11 cellular contexts compared by ENCODE assay signal in the genomic region with DNA sequence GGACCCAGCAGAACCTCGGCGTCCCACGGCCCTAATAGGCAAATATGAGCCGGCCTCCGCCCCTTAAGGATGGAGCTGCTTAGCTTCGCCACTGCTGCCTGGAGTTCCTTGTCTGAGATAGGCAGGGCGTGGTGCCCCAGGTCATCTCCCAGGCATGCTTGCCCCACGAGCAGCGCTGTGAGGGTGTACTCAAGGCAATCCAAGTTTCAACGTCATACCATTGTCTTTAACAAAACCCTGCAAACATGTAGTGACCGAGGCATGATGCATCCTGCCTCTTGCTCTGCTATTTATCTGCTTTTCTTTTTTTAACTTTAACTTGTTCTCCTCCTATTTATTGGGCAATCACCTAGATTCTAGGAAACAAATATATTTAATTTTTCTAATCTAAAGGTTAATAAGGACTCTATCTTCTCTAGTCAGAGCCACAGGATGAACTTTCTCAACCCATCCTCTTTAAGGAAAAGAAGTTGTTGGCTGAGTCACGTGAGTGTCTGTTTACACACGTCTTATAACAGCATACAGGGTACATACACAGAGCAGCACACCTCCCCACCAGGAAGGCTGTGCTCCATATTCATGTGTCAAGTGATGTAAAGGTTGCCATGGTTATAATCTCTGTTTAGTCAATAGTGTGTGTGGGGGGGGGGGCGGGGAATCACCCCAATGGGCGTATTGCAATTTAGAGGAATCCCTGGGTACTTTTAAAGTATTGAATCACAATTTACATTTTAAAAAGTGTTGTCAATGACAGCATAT. TPM values are rescaled to one million over a fixed set of nuclear protein-coding genes. Genes with fewer than 3 reads are reported as not detected.
A peak's percentile ranks its signal among the peaks of the same experiment; 100 is the strongest.
DNase-seq lines count a peak whose midpoint lies in the region; ATAC-seq and TF ChIP-seq lines count a peak whose summit lies in the region.
"Had no signal": no experiment of that assay in that cellular context is flagged by ENCODE, and none has a peak within 500 bp of the region (broad histone marks: within the 10 kb centered on the region; RNA-seq: fewer than 3 reads in every experiment).

No MANE protein-coding gene starts in this region.

- H3K27ac ChIP-seq in HCT116 (ENCODE audit: low read depth, low read length) (no peak overlapping the region), fibroblast of lung (ENCODE audit: insufficient read depth, low read length) (peak overlapping the region; percentile 91)
- H3K27ac ChIP-seq: neutrophil had no signal

- no peak overlapping the region for H3K4me3 Mint-ChIP-seq in stimulated activated memory B cell treated with anti-CD40 and anti-IgM and Interleukin-4, amounts not matched to agents 10 μg/mL and 1 μg/mL and 100 μg/mL, for 72 hours
- H3K4me3 Mint-ChIP-seq: activated CD4-positive, alpha-beta memory T cell treated with anti-CD3 and anti-CD28 coated beads, Interleukin-2, amount 10 ng/mL, durations not matched to agents 7 days and 5 days had no signal

- H3K27me3 ChIP-seq in HCT116 (ENCODE audit: insufficient read depth, low read length) (no peaks in the 10 kb centered on the region), fibroblast of lung (ENCODE audit: control insufficient read depth, insufficient read depth, low read length) (no peaks in the 10 kb centered on the region), BE2C (no peaks in the 10 kb centered on the region)
- H3K27me3 ChIP-seq: neutrophil had no signal

- H3K79me2 ChIP-seq in HCT116 (ENCODE audit: insufficient read depth, low read length) (no peaks in the 10 kb centered on the region), fibroblast of lung (ENCODE audit: control insufficient read depth, insufficient read depth, low read length) (no peaks in the 10 kb centered on the region)

- H3K4me3 ChIP-seq in HCT116 (replicated peaks in 1 of 2; ENCODE audit: low read depth in 1 of 2, low read length in 2 of 2) = peak overlapping the region; percentile 31 to 52
- H3K4me3 ChIP-seq in fibroblast of lung (replicated peaks in 1 of 4; ENCODE audit: control extremely low read depth in 1 of 4, insufficient read depth in 1 of 4, low read depth in 3 of 4, low read length in 4 of 4) = no peak overlapping the region
- no peak overlapping the region for H3K4me3 ChIP-seq in BE2C (ENCODE audit: low read depth, low read length)

- H4K20me1 ChIP-seq in HCT116 (ENCODE audit: insufficient read depth) (no peaks in the 10 kb centered on the region), fibroblast of lung (ENCODE audit: control insufficient read depth, extremely low read depth, insufficient read depth, low read length) (no peaks in the 10 kb centered on the region)

- no peaks in the 10 kb centered on the region for H3K9me3 ChIP-seq in HCT116 (ENCODE audit: control insufficient read depth in 1 of 2, insufficient read depth in 1 of 2, low read depth in 1 of 2, low read length in 2 of 2)
- H3K9me3 ChIP-seq in fibroblast of lung (ENCODE audit: control insufficient read depth, insufficient read depth, low read depth, low read length) = no peaks in the 10 kb centered on the region
- no peaks in the 10 kb centered on the region for H3K9me3 ChIP-seq in BE2C
- H3K9me3 ChIP-seq: neutrophil had no signal

- POLR2A ChIA-PET in HCT116 (lab: Charles Lee) = interaction anchor here (1.1 kb wide), 1 partner anchor 147 kb away, joined by 3 read pairs; no protein-coding TSS in a partner anchor

- H3K4me2 ChIP-seq in HCT116 (ENCODE audit: low read length) = peak overlapping the region; percentile 82
- H3K4me2 ChIP-seq in fibroblast of lung (ENCODE audit: extremely low read depth, insufficient read depth, low read length) = peak overlapping the region; percentile 21

- no peak overlapping the region for H3K27ac Mint-ChIP-seq in stimulated activated memory B cell treated with anti-CD40 and anti-IgM and Interleukin-4, amounts not matched to agents 10 μg/mL and 1 μg/mL and 100 μg/mL, for 72 hours
- H3K27ac Mint-ChIP-seq: activated CD4-positive, alpha-beta memory T cell treated with anti-CD3 and anti-CD28 coated beads, Interleukin-2, amount 10 ng/mL, durations not matched to agents 7 days and 5 days had no signal

- H3K9me2 ChIP-seq in HCT116 (ENCODE audit: insufficient read depth) = no peaks in the 10 kb centered on the region

- TF ChIP-seq POLR2A in HCT116 (IDR thresholded peaks at IDR 0.05; ENCODE audit: borderline replicate concordance, extremely low read depth, insufficient read depth, insufficient read length) = no peak

- DNase-seq in HCT116 (ENCODE audit: low read depth, low spot score) (peak; percentile 55), RKO (ENCODE audit: low spot score) (peak; percentile 51), fibroblast of lung (ENCODE audit: low read depth in 2 of 2) (peak; percentile 93 to 95), renal cortical epithelial cell (ENCODE audit: low read depth) (peak; percentile 83), BE2C (no peak), iPS-NIHi11 (ENCODE audit: low spot score) (no peak), NCI-H2081 (lab: John Stamatoyannopoulos, UW) (no peak)
- DNase-seq: activated CD4-positive, alpha-beta memory T cell treated with anti-CD3 and anti-CD28 coated beads, Interleukin-2, amount 10 ng/mL, durations not matched to agents 7 days and 5 days; NCI-H446 treated with DMSO at 0.1 percent for 48 hours had no signal

- H3K36me3 ChIP-seq in HCT116 (ENCODE audit: control insufficient read depth in 1 of 2, insufficient read depth in 2 of 2, low read length in 2 of 2) (no peaks in the 10 kb centered on the region), fibroblast of lung (ENCODE audit: control insufficient read depth, insufficient read depth, low read length) (no peaks in the 10 kb centered on the region), BE2C (no peaks in the 10 kb centered on the region)
- H3K36me3 ChIP-seq: neutrophil had no signal

- peak; percentile 69 for ATAC-seq in HCT116
- no peak for ATAC-seq in stimulated activated memory B cell treated with anti-CD40 and anti-IgM and Interleukin-4, amounts not matched to agents 10 μg/mL and 1 μg/mL and 100 μg/mL, for 72 hours

- intact Hi-C loops in HCT116 (cut with micrococcal nuclease) = no loop called here

- H3K4me1 Mint-ChIP-seq in stimulated activated memory B cell treated with anti-CD40 and anti-IgM and Interleukin-4, amounts not matched to agents 10 μg/mL and 1 μg/mL and 100 μg/mL, for 72 hours = peaks cover 13% of the 10 kb centered on the region

- TF ChIP-seq CTCF in HCT116 (IDR thresholded peaks at IDR 0.05 in 2 of 3, conservative IDR thresholded peaks at IDR 0.05 in 1 of 3; ENCODE audit: borderline replicate concordance in 1 of 3, insufficient read depth in 1 of 3, low read depth in 2 of 3, low read length in 2 of 3) (no peak), fibroblast of lung (conservative IDR thresholded peaks at IDR 0.05 in 1 of 2, IDR thresholded peaks at IDR 0.05 in 1 of 2; ENCODE audit: low read depth in 1 of 2, low read length in 2 of 2) (no peak), BE2C (IDR thresholded peaks at IDR 0.05; ENCODE audit: low read depth, low read length) (no peak)

- peaks cover 52% of the 10 kb centered on the region for H3K27me3 Mint-ChIP-seq in stimulated activated memory B cell treated with anti-CD40 and anti-IgM and Interleukin-4, amounts not matched to agents 10 μg/mL and 1 μg/mL and 100 μg/mL, for 72 hours

- BruUV-seq in HCT116 (replicated peaks; lab: Mats Ljungman, UMichigan) = no TSS peak

- H2AFZ ChIP-seq in HCT116 (ENCODE audit: low read depth, low read length, poor library complexity, severe bottlenecking) (peak overlapping the region; percentile 81), fibroblast of lung (ENCODE audit: low read length) (no peak overlapping the region)

- no peaks in the 10 kb centered on the region for H3K36me3 Mint-ChIP-seq in stimulated activated memory B cell treated with anti-CD40 and anti-IgM and Interleukin-4, amounts not matched to agents 10 μg/mL and 1 μg/mL and 100 μg/mL, for 72 hours

- CTCF ChIA-PET in HCT116 (lab: Charles Lee) = interaction anchor here (1.4 kb wide), 1 partner anchor 27 kb away, joined by 3 read pairs; no protein-coding TSS in a partner anchor

- no peaks in the 10 kb centered on the region for H3K9me3 Mint-ChIP-seq in stimulated activated memory B cell treated with anti-CD40 and anti-IgM and Interleukin-4, amounts not matched to agents 10 μg/mL and 1 μg/mL and 100 μg/mL, for 72 hours
- H3K9me3 Mint-ChIP-seq: activated CD4-positive, alpha-beta memory T cell treated with anti-CD3 and anti-CD28 coated beads, Interleukin-2, amount 10 ng/mL, durations not matched to agents 7 days and 5 days had no signal

- no peak for TF ChIP-seq RAD21 in HCT116 (IDR thresholded peaks at IDR 0.05; ENCODE audit: low read depth)

- H3K9ac ChIP-seq in HCT116 (ENCODE audit: low read length) (peak overlapping the region; percentile 41), fibroblast of lung (ENCODE audit: insufficient read depth, low read length) (no peak overlapping the region)

- H3K4me1 ChIP-seq in HCT116 (ENCODE audit: control insufficient read depth in 1 of 2, insufficient read depth in 2 of 2, low read length in 2 of 2) (peaks cover 19 to 46% of the 10 kb centered on the region in 2 experiments; a peak in 3 of 4 replicates), fibroblast of lung (ENCODE audit: control insufficient read depth, extremely low read depth, insufficient read depth, low read length) (peaks cover 42% of the 10 kb centered on the region), BE2C (no peaks in the 10 kb centered on the region)

- RAD21 ChIA-PET in HCT116 (lab: Charles Lee; ENCODE audit: low non-redundant PET in 1 of 2, low total read pairs in 2 of 2, uncharacterized antibody in 2 of 2, unreplicated experiment in 2 of 2) = interaction anchor here in 1 of 2 experiments (0.5 kb wide), 1 partner anchor 237 kb away, joined by 6 read pairs; no protein-coding TSS in a partner anchor

TF ChIP-seq in HCT116, 20 proteins besides CTCF, POLR2A, EP300 and RAD21:
- TF ChIP-seq, protein P1, sequence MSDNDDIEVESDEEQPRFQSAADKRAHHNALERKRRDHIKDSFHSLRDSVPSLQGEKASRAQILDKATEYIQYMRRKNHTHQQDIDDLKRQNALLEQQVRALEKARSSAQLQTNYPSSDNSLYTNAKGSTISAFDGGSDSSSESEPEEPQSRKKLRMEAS (IDR thresholded peaks at IDR 0.05) = peak; percentile 69
- TF ChIP-seq EGR1 (IDR thresholded peaks at IDR 0.05; ENCODE audit: low read depth) = no peak

RNA-seq across cellular contexts. Expression of a gene that starts 27.3 kb away (rescaled TPM):
- total RNA-seq in HCT116 (2021; ENCODE audit: unreplicated experiment) (7.4 TPM), fibroblast of lung (13.6 and 23.5 TPM in 2 replicates), renal cortical epithelial cell (11.6 and 20.7 TPM in 2 replicates)
- 3.5 and 4.0 TPM in 2 replicates for polyA plus RNA-seq in HCT116 (2012)
- 19.5 and 26.6 TPM in 2 replicates for polyA plus RNA-seq in fibroblast of lung
- polyA plus RNA-seq in fibroblast of lung (2012) = 10.7 and 16.9 TPM in 2 replicates
- 31.5 and 52.5 TPM in 2 replicates for polyA minus RNA-seq in fibroblast of lung (ENCODE audit: low replicate concordance)
- 7.5 TPM for polyA plus RNA-seq in BE2C (2012; ENCODE audit: insufficient read depth, insufficient read length, low read depth)

Comparison
In these comparisons a context has a peak if more than half of its experiments do, and no peak if none do; other contexts are left out.
1. DNase-seq: peak in HCT116 (single experiment), RKO (single experiment), fibroblast of lung (2 of 2) and renal cortical epithelial cell (single experiment); none in BE2C (single experiment), iPS-NIHi11 (single experiment) and NCI-H2081 (0 of 2).
2. H3K4me3 ChIP-seq: peak in HCT116 (2 of 2); none in fibroblast of lung (0 of 4) and BE2C (single experiment).